ENCODE assay signal across 1 cellular context in the genomic region with DNA sequence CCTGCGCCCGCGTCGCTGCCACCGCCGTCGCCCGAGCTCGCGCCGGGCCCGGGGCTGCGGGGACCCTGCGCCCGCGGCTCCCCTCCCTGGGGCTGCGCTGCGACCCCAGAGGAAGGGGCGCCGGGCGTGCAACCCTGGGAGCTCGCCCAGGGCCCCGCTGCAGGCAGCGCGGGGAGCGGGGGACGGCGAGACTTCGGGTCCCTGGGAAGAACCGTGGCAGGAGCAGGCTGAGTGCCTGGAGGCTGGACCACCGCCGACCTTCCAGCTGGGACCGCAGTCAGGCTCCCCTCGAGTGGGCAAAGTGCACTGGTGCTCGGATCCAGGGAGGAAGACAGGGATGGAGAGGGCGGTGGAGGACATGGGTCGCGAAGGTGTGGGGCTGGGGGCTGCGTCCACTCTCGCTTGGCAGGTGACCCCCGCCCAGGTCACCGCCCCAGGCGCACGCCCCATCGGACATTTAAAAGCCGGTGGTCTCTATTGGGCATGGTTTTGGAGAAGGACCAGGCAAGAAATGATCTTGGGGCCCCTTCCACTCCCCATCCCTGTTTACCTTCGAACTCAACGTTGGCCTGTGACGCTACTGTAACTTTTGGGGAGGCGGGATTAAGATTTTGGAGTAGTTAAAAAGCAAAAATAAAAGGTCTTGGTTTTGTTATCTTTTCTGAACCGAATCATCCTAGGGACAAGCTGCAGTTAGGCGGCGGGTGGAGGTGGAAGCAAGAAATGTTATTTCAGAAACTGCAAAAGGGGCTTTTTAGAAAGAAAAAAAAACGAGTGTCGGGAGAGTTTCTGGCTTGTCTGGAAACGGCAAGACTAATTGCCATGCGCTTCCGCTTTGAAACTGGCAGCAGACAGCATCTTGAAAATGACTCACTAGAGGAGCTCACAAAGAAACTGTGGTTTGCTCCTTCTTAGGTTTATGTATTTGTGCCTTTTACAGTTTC.
TF ChIP-seq lines count a peak whose summit lies in the region.

No MANE protein-coding gene starts in this region.

TF ChIP-seq in HepG2, 621 proteins besides CTCF, POLR2A, EP300 and RAD21 (continued from another document):
- TF ChIP-seq, protein P1, sequence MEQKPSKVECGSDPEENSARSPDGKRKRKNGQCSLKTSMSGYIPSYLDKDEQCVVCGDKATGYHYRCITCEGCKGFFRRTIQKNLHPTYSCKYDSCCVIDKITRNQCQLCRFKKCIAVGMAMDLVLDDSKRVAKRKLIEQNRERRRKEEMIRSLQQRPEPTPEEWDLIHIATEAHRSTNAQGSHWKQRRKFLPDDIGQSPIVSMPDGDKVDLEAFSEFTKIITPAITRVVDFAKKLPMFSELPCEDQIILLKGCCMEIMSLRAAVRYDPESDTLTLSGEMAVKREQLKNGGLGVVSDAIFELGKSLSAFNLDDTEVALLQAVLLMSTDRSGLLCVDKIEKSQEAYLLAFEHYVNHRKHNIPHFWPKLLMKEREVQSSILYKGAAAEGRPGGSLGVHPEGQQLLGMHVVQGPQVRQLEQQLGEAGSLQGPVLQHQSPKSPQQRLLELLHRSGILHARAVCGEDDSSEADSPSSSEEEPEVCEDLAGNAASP (CRISPR knock-in tag; IDR thresholded peaks at IDR 0.05; ENCODE audit: borderline replicate concordance) = no peak
- TF ChIP-seq ZNF562 (CRISPR knock-in tag; IDR thresholded peaks at IDR 0.05; ENCODE audit: borderline replicate concordance) (no peak), ZNF550 (CRISPR knock-in tag; IDR thresholded peaks at IDR 0.05; ENCODE audit: borderline replicate concordance) (no peak), IKZF1 (IDR thresholded peaks at IDR 0.05) (no peak), DNMT3B (CRISPR knock-in tag; conservative IDR thresholded peaks at IDR 0.05) (no peak), MATR3 (CRISPR knock-in tag; IDR thresholded peaks at IDR 0.05) (no peak), NFE2L2 (IDR thresholded peaks at IDR 0.05; ENCODE audit: low read length) (no peak), ATF7-NPFF (CRISPR knock-in tag; IDR thresholded peaks at IDR 0.05; ENCODE audit: low read depth) (no peak), ZNF766 (CRISPR knock-in tag; IDR thresholded peaks at IDR 0.05; ENCODE audit: borderline replicate concordance) (no peak), SAP130 (CRISPR knock-in tag; IDR thresholded peaks at IDR 0.05; ENCODE audit: low read depth) (no peak), NRL (CRISPR knock-in tag; IDR thresholded peaks at IDR 0.05; ENCODE audit: borderline replicate concordance) (no peak), ZNF138 (CRISPR knock-in tag; IDR thresholded peaks at IDR 0.05; ENCODE audit: low read depth) (no peak), ZNF543 (CRISPR knock-in tag; IDR thresholded peaks at IDR 0.05) (no peak), PAX8 (CRISPR knock-in tag; IDR thresholded peaks at IDR 0.05; ENCODE audit: borderline replicate concordance) (no peak), ZBTB38 (CRISPR knock-in tag; IDR thresholded peaks at IDR 0.05) (0 out of 2 replicates have a peak, but pooled peaks have one; percentile 18), TEAD2 (CRISPR knock-in tag; IDR thresholded peaks at IDR 0.05) (no peak), ZNF616 (CRISPR knock-in tag; IDR thresholded peaks at IDR 0.05; ENCODE audit: low read depth) (no peak), SOX13 (IDR thresholded peaks at IDR 0.05) (no peak), SOX13 (CRISPR knock-in tag; conservative IDR thresholded peaks at IDR 0.05 in 1 of 2, IDR thresholded peaks at IDR 0.05 in 1 of 2) (0 out of 4 replicates have a peak, but pooled peaks of 1 of the 2 experiments have one; percentile 5), ZBTB7A (CRISPR knock-in tag; IDR thresholded peaks at IDR 0.05) (peak; percentile 58; the same call in 1 of the 2 replicates), ZNF253 (CRISPR knock-in tag; IDR thresholded peaks at IDR 0.05; ENCODE audit: borderline replicate concordance) (no peak), ZNF777 (CRISPR knock-in tag; IDR thresholded peaks at IDR 0.05) (peak; percentile 96), POLR2G (IDR thresholded peaks at IDR 0.05; ENCODE audit: low read depth, low read length) (no peak), KDM6A (CRISPR knock-in tag; IDR thresholded peaks at IDR 0.05; ENCODE audit: low read depth) (no peak), POGZ (CRISPR knock-in tag; IDR thresholded peaks at IDR 0.05) (no peak), ZNF782 (CRISPR knock-in tag; IDR thresholded peaks at IDR 0.05; ENCODE audit: borderline replicate concordance) (no peak), TP53 (CRISPR knock-in tag; conservative IDR thresholded peaks at IDR 0.05) (no peak), GLI4 (CRISPR knock-in tag; IDR thresholded peaks at IDR 0.05; ENCODE audit: borderline replicate concordance) (no peak)
- TF ChIP-seq, protein P2, sequence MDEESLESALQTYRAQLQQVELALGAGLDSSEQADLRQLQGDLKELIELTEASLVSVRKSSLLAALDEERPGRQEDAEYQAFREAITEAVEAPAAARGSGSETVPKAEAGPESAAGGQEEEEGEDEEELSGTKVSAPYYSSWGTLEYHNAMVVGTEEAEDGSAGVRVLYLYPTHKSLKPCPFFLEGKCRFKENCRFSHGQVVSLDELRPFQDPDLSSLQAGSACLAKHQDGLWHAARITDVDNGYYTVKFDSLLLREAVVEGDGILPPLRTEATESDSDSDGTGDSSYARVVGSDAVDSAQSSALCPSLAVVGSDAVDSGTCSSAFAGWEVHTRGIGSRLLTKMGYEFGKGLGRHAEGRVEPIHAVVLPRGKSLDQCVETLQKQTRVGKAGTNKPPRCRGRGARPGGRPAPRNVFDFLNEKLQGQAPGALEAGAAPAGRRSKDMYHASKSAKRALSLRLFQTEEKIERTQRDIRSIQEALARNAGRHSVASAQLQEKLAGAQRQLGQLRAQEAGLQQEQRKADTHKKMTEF (CRISPR knock-in tag; IDR thresholded peaks at IDR 0.05) = no peak
- TF ChIP-seq, protein P3, sequence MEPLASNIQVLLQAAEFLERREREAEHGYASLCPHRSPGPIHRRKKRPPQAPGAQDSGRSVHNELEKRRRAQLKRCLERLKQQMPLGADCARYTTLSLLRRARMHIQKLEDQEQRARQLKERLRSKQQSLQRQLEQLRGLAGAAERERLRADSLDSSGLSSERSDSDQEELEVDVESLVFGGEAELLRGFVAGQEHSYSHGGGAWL (CRISPR knock-in tag; IDR thresholded peaks at IDR 0.05) = 0 out of 2 replicates have a peak, but pooled peaks have one; percentile 27
- TF ChIP-seq, protein P4, sequence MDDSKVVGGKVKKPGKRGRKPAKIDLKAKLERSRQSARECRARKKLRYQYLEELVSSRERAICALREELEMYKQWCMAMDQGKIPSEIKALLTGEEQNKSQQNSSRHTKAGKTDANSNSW (CRISPR knock-in tag; IDR thresholded peaks at IDR 0.05; ENCODE audit: borderline replicate concordance) = no peak
- TF ChIP-seq, protein P5, sequence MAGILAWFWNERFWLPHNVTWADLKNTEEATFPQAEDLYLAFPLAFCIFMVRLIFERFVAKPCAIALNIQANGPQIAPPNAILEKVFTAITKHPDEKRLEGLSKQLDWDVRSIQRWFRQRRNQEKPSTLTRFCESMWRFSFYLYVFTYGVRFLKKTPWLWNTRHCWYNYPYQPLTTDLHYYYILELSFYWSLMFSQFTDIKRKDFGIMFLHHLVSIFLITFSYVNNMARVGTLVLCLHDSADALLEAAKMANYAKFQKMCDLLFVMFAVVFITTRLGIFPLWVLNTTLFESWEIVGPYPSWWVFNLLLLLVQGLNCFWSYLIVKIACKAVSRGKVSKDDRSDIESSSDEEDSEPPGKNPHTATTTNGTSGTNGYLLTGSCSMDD (CRISPR knock-in tag; IDR thresholded peaks at IDR 0.05) = no peak
TF ChIP-seq in HepG2: peak in this region for 23.
